Comparison of ENCODE assay signal across 1 cellular context in the genomic region with DNA sequence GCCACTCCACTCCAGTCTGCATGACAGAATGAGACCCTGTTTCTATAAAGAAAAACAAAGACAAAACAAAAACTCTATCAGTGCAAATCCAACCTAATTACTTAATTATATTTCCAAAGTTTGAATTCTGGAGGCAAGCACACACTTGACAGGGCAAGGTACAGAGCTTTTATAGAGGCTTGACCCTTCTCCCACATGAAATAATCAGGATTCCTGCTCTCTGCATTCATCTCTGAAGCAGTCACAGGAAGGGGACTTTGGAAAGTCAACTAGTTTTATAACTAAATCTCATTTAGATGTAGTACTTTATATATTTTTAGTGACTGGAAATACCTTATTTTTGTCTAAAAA.
TF ChIP-seq lines count a peak whose summit lies in the region.

No MANE protein-coding gene starts in this region.

TF ChIP-seq in GM12878, 131 proteins besides CTCF, POLR2A, EP300 and RAD21 (continued from another document):
- TF ChIP-seq SPI1 (IDR thresholded peaks at IDR 0.05; ENCODE audit: borderline replicate concordance, insufficient read depth, low read depth, low read length) (no peak), RBBP5 (conservative IDR thresholded peaks at IDR 0.05) (no peak), SUZ12 (IDR thresholded peaks at IDR 0.05; ENCODE audit: unreplicated experiment) (no peak)
